ENCODE assay signal across 29 cellular contexts in the genomic region with DNA sequence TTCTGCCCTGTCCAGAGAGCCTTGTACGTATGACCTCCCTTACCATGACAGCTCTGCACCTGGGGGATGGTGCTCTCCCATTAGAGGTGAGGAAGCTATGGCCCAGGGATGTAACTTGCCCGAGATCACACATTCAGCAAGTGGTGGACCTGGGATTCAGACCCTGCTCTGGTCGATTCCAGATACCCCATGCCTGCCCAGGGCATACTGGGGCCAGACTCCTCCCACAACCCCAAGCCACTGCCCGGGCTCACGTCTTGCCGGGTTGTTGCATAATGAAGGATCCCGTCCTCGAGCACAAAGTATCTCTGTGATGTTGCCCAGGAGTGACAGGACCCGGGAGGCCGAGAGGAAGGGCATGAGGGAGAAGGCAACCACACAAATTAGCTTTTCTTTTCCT. TPM values are rescaled to one million over a fixed set of nuclear protein-coding genes. Genes with fewer than 3 reads are reported as not detected.
DNase-seq lines count a peak whose midpoint lies in the region; ATAC-seq and TF ChIP-seq lines count a peak whose summit lies in the region.
"Had no signal": no experiment of that assay in that cellular context is flagged by ENCODE, and none has a peak within 500 bp of the region (broad histone marks: within the 10 kb centered on the region; RNA-seq: fewer than 3 reads in every experiment).

No MANE protein-coding gene starts in this region.

- no peaks in the 10 kb centered on the region for H3K9me3 Mint-ChIP-seq in natural killer cell treated with Interleukin-12 subunit alpha and Interleukin-12 subunit beta and Interleukin-15 and Interleukin-18, amount 100 ng/mL, for 72 hours
- H3K9me3 Mint-ChIP-seq in natural killer cell (no peaks in the 10 kb centered on the region), brain (no peaks in the 10 kb centered on the region), neural crest cell (no peaks in the 10 kb centered on the region)
- H3K9me3 Mint-ChIP-seq: activated B cell treated with CpG ODN at 0.5 μM for 24 hours; activated naive CD4-positive, alpha-beta T cell treated with anti-CD3 and anti-CD28 coated beads, Interleukin-2, amount 10 ng/mL, durations not matched to agents 7 days and 5 days; activated T-helper 17 cell treated with anti-CD3 and anti-CD28 coated beads, Interleukin-2, amount 50 U/mL, for 72 hours; nephron progenitor cell had no signal

- no peak overlapping the region for H3K27ac Mint-ChIP-seq in natural killer cell treated with Interleukin-12 subunit alpha and Interleukin-12 subunit beta and Interleukin-15 and Interleukin-18, amount 100 ng/mL, for 72 hours
- H3K27ac Mint-ChIP-seq in natural killer cell (peak overlapping the region in 1 of 2 donors; percentile 98), brain (no peak overlapping the region), neural crest cell (ENCODE audit: unreplicated experiment) (no peak overlapping the region)
- H3K27ac Mint-ChIP-seq: activated B cell treated with CpG ODN at 0.5 μM for 24 hours; activated naive CD4-positive, alpha-beta T cell treated with anti-CD3 and anti-CD28 coated beads, Interleukin-2, amount 10 ng/mL, durations not matched to agents 7 days and 5 days; nephron progenitor cell had no signal

- no peaks in the 10 kb centered on the region for H3K36me3 Mint-ChIP-seq in natural killer cell treated with Interleukin-12 subunit alpha and Interleukin-12 subunit beta and Interleukin-15 and Interleukin-18, amount 100 ng/mL, for 72 hours
- H3K36me3 Mint-ChIP-seq in natural killer cell (no peaks in the 10 kb centered on the region), brain (peaks cover 25% of the 10 kb centered on the region), neural crest cell (ENCODE audit: low read depth) (no peaks in the 10 kb centered on the region)

- peak; percentile 35 for DNase-seq in natural killer cell treated with Interleukin-12 subunit alpha and Interleukin-12 subunit beta and Interleukin-15 and Interleukin-18, amount 100 ng/mL, for 72 hours (ENCODE audit: low spot score)
- DNase-seq in natural killer cell (no peak), neural crest cell (ENCODE audit: low read depth, low spot score) (no peak), left cardiac atrium (no peak), DMS53 treated with DMSO at 0.1 percent for 48 hours (lab: John Stamatoyannopoulos, UW; ENCODE audit: unreplicated experiment) (no peak)
- no peak for DNase-seq in activated naive CD4-positive, alpha-beta T cell treated with anti-CD3 and anti-CD28 coated beads, Interleukin-2, amount 50 U/mL, for 16 hours
- DNase-seq: activated B cell treated with CpG ODN at 0.5 μM for 24 hours; activated CD4-positive, alpha-beta T cell treated with anti-CD3 and anti-CD28 coated beads, Interleukin-2, amount 50 U/mL, for 48 hours; activated CD8-positive, alpha-beta memory T cell treated with anti-CD3 and anti-CD28 coated beads, Interleukin-2, amount 50 U/mL, for 4 hours; activated naive CD4-positive, alpha-beta T cell treated with anti-CD3 and anti-CD28 coated beads, Interleukin-2, amount 10 ng/mL, durations not matched to agents 7 days and 5 days; amygdala; BE2C; DND-41; effector CD4-positive, alpha-beta T cell; GF-D8; MV-4-11; NCI-H1436; NCI-H2081 treated with DMSO at 0.1 percent for 48 hours; NCI-H345; nephron progenitor cell; stimulated activated naive CD4-positive, alpha-beta T cell treated with Interleukin-2 at 50 U/mL for 16 hours; SW 1271; testis had no signal

- no peaks in the 10 kb centered on the region for H3K27me3 Mint-ChIP-seq in natural killer cell treated with Interleukin-12 subunit alpha and Interleukin-12 subunit beta and Interleukin-15 and Interleukin-18, amount 100 ng/mL, for 72 hours
- H3K27me3 Mint-ChIP-seq in natural killer cell (ENCODE audit: low read depth in 2 of 2) (no peaks in the 10 kb centered on the region), brain (peaks cover 5% of the 10 kb centered on the region), neural crest cell (ENCODE audit: low read depth) (no peaks in the 10 kb centered on the region)
- H3K27me3 Mint-ChIP-seq: activated B cell treated with CpG ODN at 0.5 μM for 24 hours; activated naive CD4-positive, alpha-beta T cell treated with anti-CD3 and anti-CD28 coated beads, Interleukin-2, amount 10 ng/mL, durations not matched to agents 7 days and 5 days; activated T-helper 17 cell treated with anti-CD3 and anti-CD28 coated beads, Interleukin-2, amount 50 U/mL, for 72 hours had no signal

- ATAC-seq in natural killer cell treated with Interleukin-12 subunit alpha and Interleukin-12 subunit beta and Interleukin-15 and Interleukin-18, amount 100 ng/mL, for 72 hours: no peak
- ATAC-seq in natural killer cell (no peak), left cardiac atrium (no peak)
- ATAC-seq: activated T-helper 17 cell treated with anti-CD3 and anti-CD28 coated beads, Interleukin-2, amount 50 U/mL, for 72 hours; gastroesophageal sphincter had no signal

- no peak for TF ChIP-seq CTCF in natural killer cell (IDR thresholded peaks at IDR 0.05)
- no peak for TF ChIP-seq CTCF in brain (conservative IDR thresholded peaks at IDR 0.05)
- no peak for TF ChIP-seq CTCF in neural crest cell (conservative IDR thresholded peaks at IDR 0.05)

- H3K4me3 Mint-ChIP-seq in natural killer cell treated with Interleukin-12 subunit alpha and Interleukin-12 subunit beta and Interleukin-15 and Interleukin-18, amount 100 ng/mL, for 72 hours: no peak overlapping the region
- H3K4me3 Mint-ChIP-seq in natural killer cell: no peak overlapping the region
- peak overlapping the region in 4 of 5 experiments; percentile 34 to 51 (median 48) for H3K4me3 Mint-ChIP-seq in brain
- H3K4me3 Mint-ChIP-seq in neural crest cell: peak overlapping the region; percentile 9
- H3K4me3 Mint-ChIP-seq: activated B cell treated with CpG ODN at 0.5 μM for 24 hours, nephron progenitor cell had no signal

- intact Hi-C loops in natural killer cell (cut with micrococcal nuclease) (no loop called here), left cardiac atrium (cut with DNase I) (no loop called here)

- peaks cover 10 to 17% of the 10 kb centered on the region in 2 donors for H3K4me1 Mint-ChIP-seq in natural killer cell treated with Interleukin-12 subunit alpha and Interleukin-12 subunit beta and Interleukin-15 and Interleukin-18, amount 100 ng/mL, for 72 hours (ENCODE audit: low read depth in 2 of 2)
- H3K4me1 Mint-ChIP-seq in natural killer cell: peaks cover 15 to 40% of the 10 kb centered on the region in 2 donors
- H3K4me1 Mint-ChIP-seq in brain: peaks cover 27% of the 10 kb centered on the region
- peaks cover 17% of the 10 kb centered on the region for H3K4me1 Mint-ChIP-seq in neural crest cell

RNA-seq across cellular contexts. Expression of gene OSBPL7, which starts 2.1 kb away (rescaled TPM):
- 10 to 100 TPM; 21.6 to 28.6 TPM for total RNA-seq in natural killer cell treated with Interleukin-12 subunit alpha and Interleukin-12 subunit beta and Interleukin-15 and Interleukin-18, amount 100 ng/mL, for 72 hours
- total RNA-seq in natural killer cell: 100 to 1,000 TPM; 113 to 162 (median 119) TPM
- 6.6 TPM for polyA plus RNA-seq in brain (ENCODE audit: insufficient read depth, low read depth, low replicate concordance)
- 14.3 and 14.6 TPM in 2 replicates for total RNA-seq in neural crest cell
- total RNA-seq in left cardiac atrium: 1 to 10 TPM; 4.5 to 5.4 TPM

RNA-seq across cellular contexts. Expression of gene MRPL10, which starts 11.9 kb away (rescaled TPM):
- total RNA-seq in natural killer cell treated with Interleukin-12 subunit alpha and Interleukin-12 subunit beta and Interleukin-15 and Interleukin-18, amount 100 ng/mL, for 72 hours: 10 to 100 TPM; 44.6 to 44.7 TPM
- 100 to 1,000 TPM; 106 to 232 (median 144) TPM for total RNA-seq in natural killer cell
- polyA plus RNA-seq in brain (ENCODE audit: insufficient read depth, low read depth, low replicate concordance): 61.6 TPM
- 50.0 and 55.3 TPM in 2 replicates for total RNA-seq in neural crest cell
- 10 to 100 TPM; 33.9 to 38.8 TPM for total RNA-seq in left cardiac atrium

RNA-seq across cellular contexts. Expression of gene LRRC46, which starts 12.0 kb away (rescaled TPM):
- under 1 TPM; 0.17 to 0.86 TPM for total RNA-seq in natural killer cell treated with Interleukin-12 subunit alpha and Interleukin-12 subunit beta and Interleukin-15 and Interleukin-18, amount 100 ng/mL, for 72 hours
- total RNA-seq in natural killer cell (1 to 10 TPM; 1.7 to 3.1 (median 2.7) TPM), neural crest cell (0.84 and 1.4 TPM in 2 replicates), left cardiac atrium (not detected)
- polyA plus RNA-seq in brain (ENCODE audit: insufficient read depth, low read depth, low replicate concordance): 3.4 TPM
- total RNA-seq: hepatocyte, smooth muscle cell had no signal

RNA-seq across cellular contexts. Expression of gene SCRN2, which starts 21.6 kb away (rescaled TPM):
- 10 to 100 TPM; 18.1 to 23.5 TPM for total RNA-seq in natural killer cell treated with Interleukin-12 subunit alpha and Interleukin-12 subunit beta and Interleukin-15 and Interleukin-18, amount 100 ng/mL, for 72 hours
- total RNA-seq in natural killer cell (10 to 100 TPM; 33.7 to 38.0 (median 35.7) TPM), neural crest cell (32.7 and 37.8 TPM in 2 replicates), left cardiac atrium (10 to 100 TPM; 32.2 to 33.6 TPM)
- 24.3 TPM for polyA plus RNA-seq in brain (ENCODE audit: insufficient read depth, low read depth, low replicate concordance)

RNA-seq across cellular contexts. Expression of gene SP6, which starts 31.5 kb away (rescaled TPM):
- total RNA-seq in natural killer cell treated with Interleukin-12 subunit alpha and Interleukin-12 subunit beta and Interleukin-15 and Interleukin-18, amount 100 ng/mL, for 72 hours: under 1 TPM in 1 of 2 donors, not detected in 1; 0.24 TPM
- total RNA-seq in natural killer cell (under 1 TPM in 2 of 3 donors, not detected in 1; 0.09 TPM), neural crest cell (0.16 and 0.25 TPM in 2 replicates), left cardiac atrium (under 1 TPM; 0.24 to 0.50 TPM)
- 2.5 TPM for polyA plus RNA-seq in brain (ENCODE audit: insufficient read depth, low read depth, low replicate concordance)
- total RNA-seq: LHCN-M2 had no signal

Comparison
In these comparisons a context has a peak if more than half of its experiments do, and no peak if none do; other contexts are left out.
1. H3K4me3 Mint-ChIP-seq: peak in brain (4 of 5) and neural crest cell (single experiment); none in natural killer cell treated with Interleukin-12 subunit alpha and Interleukin-12 subunit beta and Interleukin-15 and Interleukin-18, amount 100 ng/mL, for 72 hours (single experiment) and natural killer cell (single experiment).